In the genomic region with DNA sequence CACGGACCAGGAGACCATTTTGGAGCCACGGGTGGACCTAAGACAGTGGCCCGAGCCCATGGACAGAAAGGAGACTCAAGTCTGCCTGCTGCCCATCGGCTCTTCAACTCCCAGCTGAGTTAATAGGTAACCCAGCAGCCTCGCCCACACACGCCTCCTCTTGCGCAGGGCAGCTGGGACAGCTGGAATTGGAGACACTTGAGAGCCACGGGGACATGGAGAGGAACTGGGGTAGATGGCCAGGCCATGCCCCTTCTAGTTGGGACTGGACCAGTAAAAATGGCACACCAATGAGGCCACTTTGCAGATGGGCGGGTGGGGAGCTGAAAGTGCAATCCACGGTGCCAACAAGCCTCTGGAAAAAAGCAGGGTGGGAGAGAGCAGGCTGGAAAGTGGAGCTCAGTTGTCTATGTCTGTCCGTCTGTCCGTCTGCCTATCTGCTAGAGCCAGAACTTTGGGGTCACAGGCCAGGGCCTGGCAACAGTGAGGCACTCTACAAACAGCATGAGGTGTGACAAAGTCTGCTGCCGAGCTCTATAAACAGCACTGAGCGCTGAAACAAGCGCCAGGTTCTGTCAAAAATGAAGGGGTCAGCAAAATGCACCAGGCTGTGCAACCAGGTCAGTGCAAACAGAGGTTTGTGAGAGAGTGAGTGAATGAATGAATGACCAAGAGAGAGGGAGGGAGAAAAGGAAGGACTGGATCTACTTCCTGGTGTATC, we compare ENCODE assay signal across 2 cellular contexts.
TF ChIP-seq lines count a peak whose summit lies in the region.

No MANE protein-coding gene starts in this region.

TF ChIP-seq in A549, 52 proteins besides CTCF, POLR2A, EP300 and RAD21:
- peak; percentile 82 for TF ChIP-seq MAFK (IDR thresholded peaks at IDR 0.05; ENCODE audit: partially characterized antibody)

TF ChIP-seq in K562, 482 proteins besides CTCF, POLR2A, EP300 and RAD21:
- TF ChIP-seq ZNF316 (IDR thresholded peaks at IDR 0.05), result peak; percentile 48
